9 cellular contexts compared by ENCODE assay signal in genomic region chr19:14407889-14408640, GRCh38. TPM values are rescaled to one million over a fixed set of nuclear protein-coding genes. Genes with fewer than 3 reads are reported as not detected.
DNase-seq lines count a peak whose midpoint lies in the region; ATAC-seq and TF ChIP-seq lines count a peak whose summit lies in the region.
"Had no signal": no experiment of that assay in that cellular context is flagged by ENCODE, and none has a peak within 500 bp of the region (broad histone marks: within the 10 kb centered on the region; RNA-seq: fewer than 3 reads in every experiment).

No MANE protein-coding gene starts in this region.

- H3K9me2 ChIP-seq in PC-3 (replicated peaks; ENCODE audit: low read length): no peaks in the 10 kb centered on the region

- H3K4me3 ChIP-seq in PC-3 (ENCODE audit: low read length) (no peak overlapping the region), neutrophil (ENCODE audit: low read depth in 1 of 2, low read length in 1 of 2) (no peak overlapping the region), uterus (no peak overlapping the region), lower leg skin (ENCODE audit: low read depth, poor library complexity, severe bottlenecking) (no peak overlapping the region)
- H3K4me3 ChIP-seq: cardiac muscle cell had no signal

- intact Hi-C loops in PC-3 (cut with micrococcal nuclease) (loop anchor here (2.0 kb wide), 1 partner anchor 271 kb away; the partner anchor contains the start of gene ASF1B), uterus (cut with DNase I; ENCODE audit: low total_unique reads) (no loop called here), lower leg skin (cut with DNase I; ENCODE audit: low total_unique reads) (no loop called here)

- H4K20me1 ChIP-seq in PC-3 (ENCODE audit: low read length): peaks cover 27% of the 10 kb centered on the region

- H3K27me3 Mint-ChIP-seq in activated naive CD8-positive, alpha-beta T cell treated with anti-CD3 and anti-CD28 coated beads for 36 hours: peaks cover 4% of the 10 kb centered on the region

- peaks cover 39% of the 10 kb centered on the region for H3K4me1 Mint-ChIP-seq in activated naive CD8-positive, alpha-beta T cell treated with anti-CD3 and anti-CD28 coated beads for 36 hours

- H3K27ac ChIP-seq in PC-3 (ENCODE audit: low read length): no peak overlapping the region
- peak overlapping the region; percentile 32 for H3K27ac ChIP-seq in neutrophil
- H3K27ac ChIP-seq in uterus: no peak overlapping the region
- H3K27ac ChIP-seq: cardiac muscle cell had no signal

- H3K9me3 Mint-ChIP-seq in activated naive CD8-positive, alpha-beta T cell treated with anti-CD3 and anti-CD28 coated beads for 36 hours: no peaks in the 10 kb centered on the region

- TF ChIP-seq CTCF in PC-3 (conservative IDR thresholded peaks at IDR 0.05; ENCODE audit: low read depth, low read length) (no peak), neutrophil (IDR thresholded peaks at IDR 0.05) (no peak), uterus (IDR thresholded peaks at IDR 0.05) (no peak), lower leg skin (IDR thresholded peaks at IDR 0.05) (no peak)

- no peaks in the 10 kb centered on the region for H3K27me3 ChIP-seq in PC-3 (ENCODE audit: low read length)
- H3K27me3 ChIP-seq in neutrophil: no peaks in the 10 kb centered on the region
- H3K27me3 ChIP-seq in uterus: no peaks in the 10 kb centered on the region
- H3K27me3 ChIP-seq: cardiac muscle cell had no signal

- no peak overlapping the region for H2AFZ ChIP-seq in PC-3 (ENCODE audit: low read length)

- DNase-seq in activated CD4-positive, alpha-beta T cell treated with anti-CD3 and anti-CD28 coated beads for 48 hours: peak; percentile 36
- DNase-seq in activated CD4-positive, alpha-beta T cell treated with anti-CD3 and anti-CD28 coated beads, Interleukin-2, amount 50 U/mL, for 1 hour: no peak
- DNase-seq in PC-3 (no peak), uterus (no peak), retina (no peak), lower leg skin (ENCODE audit: low spot score in 2 of 2) (no peak)
- no peak for DNase-seq in activated naive CD8-positive, alpha-beta T cell treated with anti-CD3 and anti-CD28 coated beads for 36 hours

- no peak overlapping the region for H3K9ac ChIP-seq in PC-3 (ENCODE audit: low read length)

- H3K4me3 Mint-ChIP-seq in activated naive CD8-positive, alpha-beta T cell treated with anti-CD3 and anti-CD28 coated beads for 36 hours: peak overlapping the region; percentile 13

- H3K27ac Mint-ChIP-seq in activated naive CD8-positive, alpha-beta T cell treated with anti-CD3 and anti-CD28 coated beads for 36 hours: peak overlapping the region; percentile 78

- ATAC-seq in PC-3: peak; percentile 6; the same call in 1 of the 2 replicates

- H3K4me1 ChIP-seq in PC-3 (ENCODE audit: insufficient read depth, low read length) (no peaks in the 10 kb centered on the region), neutrophil (ENCODE audit: control insufficient read depth in 1 of 2, insufficient read depth in 1 of 2, low read depth in 1 of 2, low read length in 1 of 2) (peaks cover 0 to 8% of the 10 kb centered on the region in 2 experiments), uterus (no peaks in the 10 kb centered on the region)

- CTCF ChIA-PET in PC-3 (lab: Charles Lee): no interaction called here

- BruUV-seq in PC-3 (replicated peaks; lab: Mats Ljungman, UMichigan): TSS peak; percentile 29

- peaks cover 23% of the 10 kb centered on the region for H3F3A ChIP-seq in PC-3 (ENCODE audit: low read length, unreplicated experiment)

- TF ChIP-seq POLR2A in uterus (IDR thresholded peaks at IDR 0.05) (no peak), lower leg skin (IDR thresholded peaks at IDR 0.05) (no peak)

- 69 to 78% methylated on average over 12 to 20 of the region's 21 CpGs for WGBS in lower leg skin, 2 donors

- H3K36me3 ChIP-seq in PC-3 (ENCODE audit: low read depth, low read length) (peaks cover 87% of the 10 kb centered on the region), neutrophil (peaks cover 100% of the 10 kb centered on the region), uterus (no peaks in the 10 kb centered on the region)

- H3K9me3 ChIP-seq in PC-3 (ENCODE audit: low read length) (no peaks in the 10 kb centered on the region), neutrophil (peaks cover 11% of the 10 kb centered on the region), uterus (no peaks in the 10 kb centered on the region)

- POLR2A ChIA-PET in PC-3 (lab: Charles Lee; ENCODE audit: unreplicated experiment): no interaction called here

- no peak overlapping the region for H3K4me2 ChIP-seq in PC-3 (ENCODE audit: low read length)

- H3K79me2 ChIP-seq in PC-3 (ENCODE audit: low read length): peaks cover 22% of the 10 kb centered on the region

- peaks cover 63% of the 10 kb centered on the region for H3K36me3 Mint-ChIP-seq in activated naive CD8-positive, alpha-beta T cell treated with anti-CD3 and anti-CD28 coated beads for 36 hours

RNA-seq across cellular contexts. Expression of gene DDX39A, which starts 11.1 kb away (rescaled TPM):
- 308 and 311 TPM in 2 replicates for total RNA-seq in PC-3 (2014; rRNA removed)
- 100 to 1,000 TPM; 300 to 306 TPM for total RNA-seq in activated naive CD8-positive, alpha-beta T cell treated with anti-CD3 and anti-CD28 coated beads for 36 hours
- 10 to 100 TPM; 41.3 to 91.2 (median 52.8) TPM for total RNA-seq in uterus
- 100 to 1,000 TPM in 1 of 4 donors, 10 to 100 TPM in 3; 65.7 to 128 (median 76.4) TPM for total RNA-seq in lower leg skin

RNA-seq across cellular contexts. Expression of gene PKN1, which starts 25.0 kb away (rescaled TPM):
- total RNA-seq in PC-3 (2014; rRNA removed): 186 and 238 TPM in 2 replicates
- total RNA-seq in activated naive CD8-positive, alpha-beta T cell treated with anti-CD3 and anti-CD28 coated beads for 36 hours: 100 to 1,000 TPM; 168 to 169 TPM
- 100 to 1,000 TPM in 1 of 4 donors, 10 to 100 TPM in 3; 56.2 to 129 (median 82.4) TPM for total RNA-seq in uterus
- 10 to 100 TPM; 13.2 to 30.9 (median 16.4) TPM for total RNA-seq in lower leg skin

RNA-seq across cellular contexts. Expression of gene ADGRE5, which starts 26.8 kb away (rescaled TPM):
- total RNA-seq in PC-3 (2014; rRNA removed) (105 and 120 TPM in 2 replicates), uterus (100 to 1,000 TPM in 1 of 4 donors, 10 to 100 TPM in 3; 32.1 to 217 (median 57.7) TPM), lower leg skin (10 to 100 TPM in 3 of 4 donors, 1 to 10 TPM in 1; 8.0 to 18.6 (median 15.6) TPM)
- total RNA-seq in activated naive CD8-positive, alpha-beta T cell treated with anti-CD3 and anti-CD28 coated beads for 36 hours: 100 to 1,000 TPM; 219 to 223 TPM
